ENCODE assay signal across 12 cellular contexts in the genomic region with DNA sequence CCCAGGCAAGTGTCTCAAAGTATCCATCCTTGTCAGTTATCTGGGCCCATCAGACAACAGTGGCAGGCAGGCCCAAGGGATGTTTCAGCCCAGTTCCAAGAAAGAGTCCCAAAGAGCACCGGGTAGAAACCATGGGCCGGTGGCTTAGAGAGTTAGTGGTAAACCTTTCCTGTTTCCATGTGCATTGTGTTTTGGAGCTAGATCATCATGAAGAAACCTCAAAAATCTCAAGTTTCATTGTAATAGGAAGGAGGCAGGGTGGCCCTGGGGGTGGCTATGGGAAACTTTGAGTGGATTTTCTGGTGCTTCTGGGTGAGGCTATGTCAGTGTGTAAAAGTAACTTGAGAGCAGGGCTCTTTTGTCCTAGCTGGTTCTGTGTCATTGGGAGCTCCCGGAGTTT.
A peak's percentile ranks its signal among the peaks of the same experiment; 100 is the strongest.
DNase-seq lines count a peak whose midpoint lies in the region; ATAC-seq and TF ChIP-seq lines count a peak whose summit lies in the region.
"Had no signal": no experiment of that assay in that cellular context is flagged by ENCODE, and none has a peak within 500 bp of the region (broad histone marks: within the 10 kb centered on the region; RNA-seq: fewer than 3 reads in every experiment).

No MANE protein-coding gene starts in this region.

- H3K27me3 ChIP-seq in adipocyte (replicated peaks; ENCODE audit: control insufficient read depth, insufficient read depth, low read length), result no peaks in the 10 kb centered on the region
- H3K27me3 ChIP-seq in heart left ventricle, result no peaks in the 10 kb centered on the region

- no peak for DNase-seq in activated CD4-positive, CD25-positive, alpha-beta regulatory T cell treated with anti-CD3 and anti-CD28 coated beads, Interleukin-2, amount 50 U/mL, for 72 hours
- DNase-seq in T-cell (no peak), adipocyte (ENCODE audit: low read depth) (peak; percentile 63), renal cortical epithelial cell (ENCODE audit: low read depth) (peak; percentile 38), caudate nucleus (lab: John Stamatoyannopoulos, UW) (no peak), heart left ventricle (no peak), cerebellum (ENCODE audit: low spot score) (no peak)
- DNase-seq: 8988T, NCI-H2029 had no signal

- H3K27me3 Mint-ChIP-seq in T-cell, result no peaks in the 10 kb centered on the region

- H3K9me3 Mint-ChIP-seq in T-cell, result no peaks in the 10 kb centered on the region
- H3K9me3 Mint-ChIP-seq: mesothelial cell of epicardium had no signal

- no peak overlapping the region for H3K4me3 ChIP-seq in adipocyte (ENCODE audit: low read length)
- no peak overlapping the region for H3K4me3 ChIP-seq in heart left ventricle

- peak overlapping the region in 1 of 3 donors; percentile 47 for H3K4me3 Mint-ChIP-seq in T-cell
- H3K4me3 Mint-ChIP-seq: mesothelial cell of epicardium had no signal

- H3K9me3 ChIP-seq in adipocyte (ENCODE audit: control insufficient read depth, low read length), result no peaks in the 10 kb centered on the region
- no peaks in the 10 kb centered on the region for H3K9me3 ChIP-seq in heart left ventricle

- TF ChIP-seq CTCF in heart left ventricle (IDR thresholded peaks at IDR 0.05), result no peak

- ATAC-seq in activated CD4-positive, CD25-positive, alpha-beta regulatory T cell treated with anti-CD3 and anti-CD28 coated beads, Interleukin-2, amount 50 U/mL, for 24 hours, result peak; percentile 10 to 19
- ATAC-seq in T-cell (replicated peaks in 1 of 4), result no peak
- ATAC-seq in heart left ventricle, result no peak
- ATAC-seq: sciatic nerve had no signal

- no peak overlapping the region for H3K9ac ChIP-seq in adipocyte (ENCODE audit: low read length)

- H3K4me1 Mint-ChIP-seq in T-cell, result peaks cover 78 to 86% (median 83%) of the 10 kb centered on the region in 3 donors

- POLR2A ChIA-PET in T-cell (lab: Charles Lee), result interaction anchor here (0.5 to 0.7 kb wide), 3 partner anchors 23 to 129 kb away, joined by 3 to 6 read pairs (median 5); no protein-coding TSS in a partner anchor

- CTCF ChIA-PET in T-cell (lab: Charles Lee), result interaction anchor here (0.5 to 0.8 kb wide), 2 partner anchors 74 to 378 kb away, joined by 3 to 5 read pairs; no protein-coding TSS in a partner anchor

- H3K36me3 Mint-ChIP-seq in T-cell, result no peaks in the 10 kb centered on the region
- H3K36me3 Mint-ChIP-seq: mesothelial cell of epicardium had no signal

- peaks cover 22% of the 10 kb centered on the region for H3K4me1 ChIP-seq in adipocyte (ENCODE audit: control insufficient read depth, insufficient read depth, low read length)
- H3K4me1 ChIP-seq in heart left ventricle, result peaks cover 0 to 47% (median 2%) of the 10 kb centered on the region in 12 donors

- H3K27ac Mint-ChIP-seq in T-cell, result peak overlapping the region; percentile 77 to 82
- H3K27ac Mint-ChIP-seq: mesothelial cell of epicardium had no signal

- H3K27ac ChIP-seq in caudate nucleus (ENCODE audit: low read depth, low read length) (no peak overlapping the region), heart left ventricle (no peak overlapping the region)

- no peaks in the 10 kb centered on the region for H3K36me3 ChIP-seq in adipocyte (ENCODE audit: control insufficient read depth, insufficient read depth, low read length, severe bottlenecking)
- no peaks in the 10 kb centered on the region for H3K36me3 ChIP-seq in heart left ventricle

- TF ChIP-seq POLR2A in heart left ventricle (IDR thresholded peaks at IDR 0.05), result no peak

- 73 to 83% (median 79%) methylated on average over 3 of the region's 3 CpGs for WGBS in heart left ventricle, 4 donors

- intact Hi-C loops in heart left ventricle (cut with DNase I), result loop anchor here in 2 of 10 donors (5.0 to 10.0 kb wide), 2 partner anchors 36 to 69 kb away; a partner anchor contains a TSS

Comparison
In these comparisons a context has a peak if more than half of its experiments do, and no peak if none do; other contexts are left out.
1. ATAC-seq: peak in activated CD4-positive, CD25-positive, alpha-beta regulatory T cell treated with anti-CD3 and anti-CD28 coated beads, Interleukin-2, amount 50 U/mL, for 24 hours (2 of 2); none in T-cell (0 of 4) and heart left ventricle (0 of 4).
2. DNase-seq: peak in adipocyte (single experiment) and renal cortical epithelial cell (single experiment); none in activated CD4-positive, CD25-positive, alpha-beta regulatory T cell treated with anti-CD3 and anti-CD28 coated beads, Interleukin-2, amount 50 U/mL, for 72 hours (single experiment), T-cell (0 of 34), caudate nucleus (0 of 61), heart left ventricle (0 of 5) and cerebellum (single experiment).